In genomic region chr4:185424905-185425599, GRCh38 we compare ENCODE assay signal across 8 cellular contexts. TPM values are rescaled to one million over a fixed set of nuclear protein-coding genes. Genes with fewer than 3 reads are reported as not detected.
DNase-seq lines count a peak whose midpoint lies in the region; ATAC-seq and TF ChIP-seq lines count a peak whose summit lies in the region.

No MANE protein-coding gene starts in this region.

- H3K27me3 ChIP-seq in iPS DF 6.9 (ENCODE audit: control insufficient read depth, insufficient read depth, low read length) (no peaks in the 10 kb centered on the region), skeletal muscle tissue (ENCODE audit: control insufficient read depth in 3 of 3, insufficient read depth in 3 of 3, low read length in 3 of 3) (no peaks in the 10 kb centered on the region)

- DNase-seq in AG09309 (ENCODE audit: low read depth) (peak; percentile 7), Kasumi-1 (lab: John Stamatoyannopoulos, UW) (peak; percentile 44 to 62), iPS DF 6.9 (ENCODE audit: low read depth, low spot score) (no peak), GM19238 (ENCODE audit: insufficient read length, low spot score) (no peak), cerebellar nuclear complex (lab: John Stamatoyannopoulos, UW) (no peak)

- H3K36me3 ChIP-seq in iPS DF 6.9 (ENCODE audit: control insufficient read depth, insufficient read depth, low read length) = no peaks in the 10 kb centered on the region
- H3K36me3 ChIP-seq in skeletal muscle tissue (ENCODE audit: control insufficient read depth in 3 of 3, insufficient read depth in 3 of 3, low read length in 3 of 3) = peaks cover 3 to 6% (median 6%) of the 10 kb centered on the region in 3 donors

- ATAC-seq in GM18870 (IDR thresholded peaks at IDR 0.05; ENCODE audit: unreplicated experiment) = peak; percentile 1

- H3K9me3 ChIP-seq in iPS DF 6.9 (ENCODE audit: control insufficient read depth, insufficient read depth, low read length) (no peaks in the 10 kb centered on the region), skeletal muscle tissue (ENCODE audit: control insufficient read depth in 3 of 3, low read length in 3 of 3) (no peaks in the 10 kb centered on the region)

- H3K4me1 ChIP-seq in iPS DF 6.9 (ENCODE audit: control insufficient read depth, insufficient read depth, low read length) = no peaks in the 10 kb centered on the region
- peaks cover 21 to 27% (median 21%) of the 10 kb centered on the region in 3 donors for H3K4me1 ChIP-seq in skeletal muscle tissue (ENCODE audit: control insufficient read depth in 3 of 3, insufficient read depth in 3 of 3, low read length in 3 of 3)

- peak overlapping the region; percentile 100 for H3K27ac ChIP-seq in angular gyrus (ENCODE audit: low read depth, low read length)
- no peak overlapping the region for H3K27ac ChIP-seq in iPS DF 6.9 (ENCODE audit: low read length)
- peak overlapping the region; percentile 98 for H3K27ac ChIP-seq in skeletal muscle tissue (ENCODE audit: low read depth, low read length)

- H3K4me3 ChIP-seq in AG09309 (ENCODE audit: control insufficient read depth, low read depth, low read length) (peak overlapping the region; percentile 63), iPS DF 6.9 (ENCODE audit: low read length) (peak overlapping the region; percentile 82; the same call in 1 of the 2 replicates), skeletal muscle tissue (ENCODE audit: low read length in 3 of 3) (peak overlapping the region; percentile 95 to 98 (median 97))

- H3K9ac ChIP-seq in skeletal muscle tissue (ENCODE audit: low read depth in 1 of 3, low read length in 3 of 3) = peak overlapping the region; percentile 96 to 100 (median 98)

- no peak for TF ChIP-seq CTCF in AG09309 (IDR thresholded peaks at IDR 0.05; ENCODE audit: control insufficient read depth, insufficient read depth, low read depth, low read length, missing control alignments)

- no CpG with 5 or more reads among the region's 12 CpGs for WGBS in iPS DF 6.9 (ENCODE audit: insufficient coverage, insufficient read length)

RNA-seq across cellular contexts. Expression of gene UFSP2, which starts 0.7 kb away (rescaled TPM):
- 62.6 TPM for total RNA-seq in skeletal muscle tissue

RNA-seq across cellular contexts. Expression of gene ANKRD37, which starts 28.4 kb away (rescaled TPM):
- total RNA-seq in skeletal muscle tissue = 15.1 TPM

RNA-seq across cellular contexts. Expression of gene LRP2BP, which starts 29.3 kb away (rescaled TPM):
- total RNA-seq in skeletal muscle tissue = 4.7 TPM

RNA-seq across cellular contexts. Expression of gene CCDC110, which starts 46.5 kb away (rescaled TPM):
- total RNA-seq in skeletal muscle tissue = 0.52 TPM

Comparison
In these comparisons a context has a peak if more than half of its experiments do, and no peak if none do; other contexts are left out.
1. DNase-seq: peak in AG09309 (single experiment) and Kasumi-1 (2 of 2); none in iPS DF 6.9 (single experiment), GM19238 (single experiment) and cerebellar nuclear complex (0 of 2).
2. Peak in every context shown above with its lines, with median percentiles within 50 percentile points of each other: H3K4me3 ChIP-seq.